9 cellular contexts compared by ENCODE assay signal in genomic region chr2:176413786-176414185, GRCh38.
"Had no signal": no experiment of that assay in that cellular context is flagged by ENCODE, and none has a peak within 500 bp of the region (broad histone marks: within the 10 kb centered on the region; RNA-seq: fewer than 3 reads in every experiment).

No MANE protein-coding gene starts in this region.

- ATAC-seq: HepG2, K562 had no signal

- H2AFZ ChIP-seq: GM23248 had no signal

- H3K27ac ChIP-seq: GM23248, HL-60 had no signal

- DNase-seq: GM23248, H9, HCEC 1CT, KG1 had no signal

- H3K9ac ChIP-seq: GM23248 had no signal

- FAIRE-seq: H1, H54, HepG2, K562 had no signal

- H3K4me3 ChIP-seq: GM23248, K562 had no signal
